In genomic region chr4:8704632-8705031, GRCh38 we compare ENCODE assay signal across 15 cellular contexts.
"Had no signal": no experiment of that assay in that cellular context is flagged by ENCODE, and none has a peak within 500 bp of the region (broad histone marks: within the 10 kb centered on the region; RNA-seq: fewer than 3 reads in every experiment).

No MANE protein-coding gene starts in this region.

- DNase-seq: activated CD4-positive, alpha-beta T cell treated with anti-CD3 and anti-CD28 coated beads for 48 hours; activated CD8-positive, alpha-beta T cell treated with anti-CD3 and anti-CD28 coated beads, Interleukin-2, amount 10 ng/mL, durations not matched to agents 7 days and 5 days; amygdala; dermis blood vessel endothelial cell; immature natural killer cell; natural killer cell; T-helper 9 cell; thyroid gland had no signal

- H3K4me3 ChIP-seq: ovary, SJSA1, skin epidermis, thyroid gland had no signal

- H3K4me3 Mint-ChIP-seq: activated CD8-positive, alpha-beta T cell treated with anti-CD3 and anti-CD28 coated beads, Interleukin-2, amount 10 ng/mL, durations not matched to agents 7 days and 5 days; activated naive CD8-positive, alpha-beta T cell; brain; immature natural killer cell; natural killer cell had no signal

- H3K36me3 Mint-ChIP-seq: activated naive CD8-positive, alpha-beta T cell; brain; immature natural killer cell; natural killer cell had no signal

- H3K27ac Mint-ChIP-seq: activated CD8-positive, alpha-beta T cell treated with anti-CD3 and anti-CD28 coated beads, Interleukin-2, amount 10 ng/mL, durations not matched to agents 7 days and 5 days; activated naive CD8-positive, alpha-beta T cell; activated T-helper 2 cell treated with anti-CD3 and anti-CD28 coated beads, Interferon-gamma antibody, Interleukin-2, Interleukin-4, amounts not matched to agents 10 μg/mL and 5 μg/mL and 100 μg/mL, durations not matched to agents 14 hours and 24 hours and 36 hours; immature natural killer cell; natural killer cell had no signal

- H3K9me3 Mint-ChIP-seq: activated T-helper 2 cell treated with anti-CD3 and anti-CD28 coated beads, Interferon-gamma antibody, Interleukin-2, Interleukin-4, amounts not matched to agents 10 μg/mL and 5 μg/mL and 100 μg/mL, durations not matched to agents 14 hours and 24 hours and 36 hours; immature natural killer cell; natural killer cell had no signal

- ATAC-seq: activated CD8-positive, alpha-beta T cell treated with anti-CD3 and anti-CD28 coated beads, Interleukin-2, amount 10 ng/mL, durations not matched to agents 7 days and 5 days; natural killer cell had no signal

- H3K4me1 Mint-ChIP-seq: brain, immature natural killer cell, natural killer cell had no signal

- H3K27ac ChIP-seq: ovary, SJSA1, skin epidermis, thyroid gland, VCaP had no signal
